ENCODE assay signal across 1 cellular context in the genomic region with DNA sequence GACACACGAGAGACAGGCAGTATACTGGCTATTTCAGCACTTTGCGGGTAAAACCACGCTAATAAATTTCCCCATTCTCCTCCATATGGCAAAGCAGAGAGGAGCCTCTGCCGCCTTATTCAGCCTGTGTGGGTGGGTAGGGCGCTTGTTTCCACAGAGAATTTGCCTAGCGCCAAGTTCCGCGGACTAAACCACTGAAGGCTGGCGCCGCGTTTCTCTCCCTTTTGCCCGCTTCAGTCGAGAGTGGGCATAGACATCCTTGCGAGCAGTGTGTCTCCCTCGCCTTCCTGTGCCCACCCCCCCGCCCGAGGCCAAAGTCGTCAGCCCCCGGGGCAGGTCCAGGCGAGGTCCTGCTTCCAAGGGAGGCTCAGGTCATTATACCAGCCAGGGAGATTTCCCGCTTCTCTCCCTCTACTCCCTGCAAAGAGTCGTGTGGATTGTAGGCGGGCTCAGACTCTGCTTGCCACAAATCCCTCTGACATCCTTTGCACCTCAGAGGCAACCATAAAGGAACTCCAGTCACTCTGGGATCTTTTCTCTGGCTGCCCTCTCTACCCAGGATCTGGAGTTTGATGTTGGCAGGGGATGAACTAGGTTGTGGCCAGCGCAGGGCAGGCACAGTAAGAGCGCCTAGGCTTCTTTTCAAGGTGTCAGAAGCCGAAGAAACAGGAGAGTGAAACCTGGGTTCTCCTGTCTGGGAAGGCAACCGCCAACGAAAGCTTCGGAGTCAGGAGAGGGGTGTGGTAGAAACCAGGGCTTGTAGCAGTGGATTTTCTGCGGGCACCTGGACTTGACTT.
TF ChIP-seq lines count a peak whose summit lies in the region.

No MANE protein-coding gene starts in this region.

TF ChIP-seq in SK-N-SH treated with all-trans-retinoic acid at 6 μM for 48 hours, 23 proteins besides CTCF, POLR2A, EP300 and RAD21 (continued from another document):
- TF ChIP-seq POU6F1 (CRISPR knock-in tag; IDR thresholded peaks at IDR 0.05; ENCODE audit: borderline replicate concordance, low read depth) (no peak), ZFP3 (CRISPR knock-in tag; IDR thresholded peaks at IDR 0.05) (no peak), RARB (CRISPR knock-in tag; IDR thresholded peaks at IDR 0.05) (no peak), TCF4 (CRISPR knock-in tag; IDR thresholded peaks at IDR 0.05; ENCODE audit: borderline replicate concordance) (no peak)
TF ChIP-seq in SK-N-SH treated with all-trans-retinoic acid at 6 μM for 48 hours: peak in this region for 0.
